Comparison of ENCODE assay signal across 1 cellular context in genomic region chr16:29862884-29863668, GRCh38.
TF ChIP-seq lines count a peak whose summit lies in the region.

CDIPT (minus strand) TSS chr16:29863226; CDS start chr16:29862857, 369 bp downstream.

TF ChIP-seq in HEK293, 187 proteins besides CTCF, POLR2A, EP300 and RAD21 (continued from another document and continues in another):
- TF ChIP-seq, protein P1, sequence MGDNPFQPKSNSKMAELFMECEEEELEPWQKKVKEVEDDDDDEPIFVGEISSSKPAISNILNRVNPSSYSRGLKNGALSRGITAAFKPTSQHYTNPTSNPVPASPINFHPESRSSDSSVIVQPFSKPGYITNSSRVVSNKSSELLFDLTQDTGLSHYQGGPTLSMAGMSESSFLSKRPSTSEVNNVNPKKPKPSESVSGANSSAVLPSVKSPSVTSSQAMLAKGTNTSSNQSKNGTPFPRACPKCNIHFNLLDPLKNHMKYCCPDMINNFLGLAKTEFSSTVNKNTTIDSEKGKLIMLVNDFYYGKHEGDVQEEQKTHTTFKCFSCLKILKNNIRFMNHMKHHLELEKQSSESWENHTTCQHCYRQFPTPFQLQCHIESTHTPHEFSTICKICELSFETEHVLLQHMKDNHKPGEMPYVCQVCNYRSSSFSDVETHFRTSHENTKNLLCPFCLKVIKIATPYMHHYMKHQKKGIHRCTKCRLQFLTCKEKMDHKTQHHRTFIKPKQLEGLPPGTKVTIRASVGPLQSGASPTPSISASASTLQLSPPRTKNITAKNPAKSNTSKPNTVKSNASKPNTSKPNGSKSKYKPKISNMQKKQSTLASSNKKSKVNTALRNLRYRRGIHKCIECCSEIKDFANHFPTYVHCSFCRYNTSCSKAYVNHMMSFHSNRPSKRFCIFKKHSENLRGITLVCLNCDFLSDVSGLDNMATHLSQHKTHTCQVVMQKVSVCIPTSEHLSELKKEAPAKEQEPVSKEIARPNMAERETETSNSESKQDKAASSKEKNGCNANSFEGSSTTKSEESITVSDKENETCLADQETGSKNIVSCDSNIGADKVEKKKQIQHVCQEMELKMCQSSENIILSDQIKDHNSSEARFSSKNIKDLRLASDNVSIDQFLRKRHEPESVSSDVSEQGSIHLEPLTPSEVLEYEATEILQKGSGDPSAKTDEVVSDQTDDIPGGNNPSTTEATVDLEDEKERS (tag by site-specific recombination; IDR thresholded peaks at IDR 0.05), result no peak
- TF ChIP-seq OVOL3 (tag by site-specific recombination; IDR thresholded peaks at IDR 0.05) (no peak), YY1 (tag by site-specific recombination; IDR thresholded peaks at IDR 0.05) (peak; percentile 67; the same call in 1 of the 2 replicates), ZNF513 (tag by site-specific recombination; IDR thresholded peaks at IDR 0.05) (0 out of 2 replicates have a peak, but pooled peaks have one; percentile 1), HOXC10 (CRISPR knock-in tag; IDR thresholded peaks at IDR 0.05) (no peak), ZNF266 (tag by site-specific recombination; IDR thresholded peaks at IDR 0.05; ENCODE audit: low read depth) (no peak), ZNF530 (tag by site-specific recombination; IDR thresholded peaks at IDR 0.05; ENCODE audit: low read depth) (no peak), ZXDB (tag by site-specific recombination; IDR thresholded peaks at IDR 0.05) (peak; percentile 91), MZF1 (tag by site-specific recombination; IDR thresholded peaks at IDR 0.05; ENCODE audit: borderline replicate concordance) (no peak), AEBP2 (tag by site-specific recombination; IDR thresholded peaks at IDR 0.05; ENCODE audit: borderline replicate concordance) (no peak), ZNF121 (tag by site-specific recombination; IDR thresholded peaks at IDR 0.05) (no peak), ZNF335 (tag by site-specific recombination; conservative IDR thresholded peaks at IDR 0.05) (peak; percentile 49), ZBTB21 (tag by site-specific recombination; IDR thresholded peaks at IDR 0.05) (peak; percentile 90), ZNF654 (tag by site-specific recombination; IDR thresholded peaks at IDR 0.05; ENCODE audit: low read depth) (no peak; the same call in 1 of the 2 replicates), SALL2 (tag by site-specific recombination; IDR thresholded peaks at IDR 0.05; ENCODE audit: borderline replicate concordance) (peak; percentile 66; the same call in 1 of the 2 replicates), KLF17 (tag by site-specific recombination; IDR thresholded peaks at IDR 0.05) (peak; percentile 96), ZNF514 (tag by site-specific recombination; IDR thresholded peaks at IDR 0.05) (no peak), SETDB1 (IDR thresholded peaks at IDR 0.05; ENCODE audit: insufficient read length, low read length) (peak; percentile 64), ZNF624 (tag by site-specific recombination; IDR thresholded peaks at IDR 0.05) (no peak), KLF16 (tag by site-specific recombination; IDR thresholded peaks at IDR 0.05) (peak; percentile 98), SCRT1 (tag by site-specific recombination; IDR thresholded peaks at IDR 0.05; ENCODE audit: borderline replicate concordance) (peak; percentile 21; the same call in 1 of the 2 replicates), GLIS1 (tag by site-specific recombination; IDR thresholded peaks at IDR 0.05) (peak; percentile 61; the same call in 1 of the 2 replicates), ZNF776 (tag by site-specific recombination; IDR thresholded peaks at IDR 0.05; ENCODE audit: borderline replicate concordance) (no peak), ZNF302 (tag by site-specific recombination; IDR thresholded peaks at IDR 0.05; ENCODE audit: low read depth) (no peak), TCF7L2 (IDR thresholded peaks at IDR 0.05; ENCODE audit: borderline replicate concordance, low read depth, low read length) (peak; percentile 75), PRDM1 (tag by site-specific recombination; IDR thresholded peaks at IDR 0.05) (peak; percentile 87), ZNF830 (tag by site-specific recombination; IDR thresholded peaks at IDR 0.05; ENCODE audit: low read depth) (no peak), SP3 (tag by site-specific recombination; IDR thresholded peaks at IDR 0.05) (peak; percentile 98)
- TF ChIP-seq, protein P2, sequence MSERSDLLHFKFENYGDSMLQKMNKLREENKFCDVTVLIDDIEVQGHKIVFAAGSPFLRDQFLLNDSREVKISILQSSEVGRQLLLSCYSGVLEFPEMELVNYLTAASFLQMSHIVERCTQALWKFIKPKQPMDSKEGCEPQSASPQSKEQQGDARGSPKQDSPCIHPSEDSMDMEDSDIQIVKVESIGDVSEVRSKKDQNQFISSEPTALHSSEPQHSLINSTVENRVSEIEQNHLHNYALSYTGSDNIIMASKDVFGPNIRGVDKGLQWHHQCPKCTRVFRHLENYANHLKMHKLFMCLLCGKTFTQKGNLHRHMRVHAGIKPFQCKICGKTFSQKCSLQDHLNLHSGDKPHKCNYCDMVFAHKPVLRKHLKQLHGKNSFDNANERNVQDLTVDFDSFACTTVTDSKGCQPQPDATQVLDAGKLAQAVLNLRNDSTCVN (tag by site-specific recombination; optimal IDR thresholded peaks at IDR 0.05), result peak; percentile 93
- TF ChIP-seq, protein P3, sequence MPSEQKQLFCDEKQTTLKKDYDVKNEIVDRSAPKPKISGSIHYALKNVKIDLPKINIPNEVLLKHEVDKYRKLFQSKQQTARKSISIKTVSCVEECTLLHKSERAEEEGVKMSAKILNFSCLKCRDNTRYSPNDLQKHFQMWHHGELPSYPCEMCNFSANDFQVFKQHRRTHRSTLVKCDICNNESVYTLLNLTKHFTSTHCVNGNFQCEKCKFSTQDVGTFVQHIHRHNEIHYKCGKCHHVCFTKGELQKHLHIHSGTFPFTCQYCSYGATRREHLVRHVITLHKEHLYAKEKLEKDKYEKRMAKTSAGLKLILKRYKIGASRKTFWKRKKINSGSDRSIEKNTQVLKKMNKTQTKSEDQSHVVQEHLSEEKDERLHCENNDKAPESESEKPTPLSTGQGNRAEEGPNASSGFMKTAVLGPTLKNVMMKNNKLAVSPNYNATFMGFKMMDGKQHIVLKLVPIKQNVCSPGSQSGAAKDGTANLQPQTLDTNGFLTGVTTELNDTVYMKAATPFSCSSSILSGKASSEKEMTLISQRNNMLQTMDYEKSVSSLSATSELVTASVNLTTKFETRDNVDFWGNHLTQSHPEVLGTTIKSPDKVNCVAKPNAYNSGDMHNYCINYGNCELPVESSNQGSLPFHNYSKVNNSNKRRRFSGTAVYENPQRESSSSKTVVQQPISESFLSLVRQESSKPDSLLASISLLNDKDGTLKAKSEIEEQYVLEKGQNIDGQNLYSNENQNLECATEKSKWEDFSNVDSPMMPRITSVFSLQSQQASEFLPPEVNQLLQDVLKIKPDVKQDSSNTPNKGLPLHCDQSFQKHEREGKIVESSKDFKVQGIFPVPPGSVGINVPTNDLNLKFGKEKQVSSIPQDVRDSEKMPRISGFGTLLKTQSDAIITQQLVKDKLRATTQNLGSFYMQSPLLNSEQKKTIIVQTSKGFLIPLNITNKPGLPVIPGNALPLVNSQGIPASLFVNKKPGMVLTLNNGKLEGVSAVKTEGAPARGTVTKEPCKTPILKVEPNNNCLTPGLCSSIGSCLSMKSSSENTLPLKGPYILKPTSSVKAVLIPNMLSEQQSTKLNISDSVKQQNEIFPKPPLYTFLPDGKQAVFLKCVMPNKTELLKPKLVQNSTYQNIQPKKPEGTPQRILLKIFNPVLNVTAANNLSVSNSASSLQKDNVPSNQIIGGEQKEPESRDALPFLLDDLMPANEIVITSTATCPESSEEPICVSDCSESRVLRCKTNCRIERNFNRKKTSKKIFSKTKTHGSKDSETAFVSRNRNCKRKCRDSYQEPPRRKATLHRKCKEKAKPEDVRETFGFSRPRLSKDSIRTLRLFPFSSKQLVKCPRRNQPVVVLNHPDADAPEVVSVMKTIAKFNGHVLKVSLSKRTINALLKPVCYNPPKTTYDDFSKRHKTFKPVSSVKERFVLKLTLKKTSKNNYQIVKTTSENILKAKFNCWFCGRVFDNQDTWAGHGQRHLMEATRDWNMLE (tag by site-specific recombination; conservative IDR thresholded peaks at IDR 0.05; ENCODE audit: low read depth), result peak; percentile 50
- TF ChIP-seq, protein P4, sequence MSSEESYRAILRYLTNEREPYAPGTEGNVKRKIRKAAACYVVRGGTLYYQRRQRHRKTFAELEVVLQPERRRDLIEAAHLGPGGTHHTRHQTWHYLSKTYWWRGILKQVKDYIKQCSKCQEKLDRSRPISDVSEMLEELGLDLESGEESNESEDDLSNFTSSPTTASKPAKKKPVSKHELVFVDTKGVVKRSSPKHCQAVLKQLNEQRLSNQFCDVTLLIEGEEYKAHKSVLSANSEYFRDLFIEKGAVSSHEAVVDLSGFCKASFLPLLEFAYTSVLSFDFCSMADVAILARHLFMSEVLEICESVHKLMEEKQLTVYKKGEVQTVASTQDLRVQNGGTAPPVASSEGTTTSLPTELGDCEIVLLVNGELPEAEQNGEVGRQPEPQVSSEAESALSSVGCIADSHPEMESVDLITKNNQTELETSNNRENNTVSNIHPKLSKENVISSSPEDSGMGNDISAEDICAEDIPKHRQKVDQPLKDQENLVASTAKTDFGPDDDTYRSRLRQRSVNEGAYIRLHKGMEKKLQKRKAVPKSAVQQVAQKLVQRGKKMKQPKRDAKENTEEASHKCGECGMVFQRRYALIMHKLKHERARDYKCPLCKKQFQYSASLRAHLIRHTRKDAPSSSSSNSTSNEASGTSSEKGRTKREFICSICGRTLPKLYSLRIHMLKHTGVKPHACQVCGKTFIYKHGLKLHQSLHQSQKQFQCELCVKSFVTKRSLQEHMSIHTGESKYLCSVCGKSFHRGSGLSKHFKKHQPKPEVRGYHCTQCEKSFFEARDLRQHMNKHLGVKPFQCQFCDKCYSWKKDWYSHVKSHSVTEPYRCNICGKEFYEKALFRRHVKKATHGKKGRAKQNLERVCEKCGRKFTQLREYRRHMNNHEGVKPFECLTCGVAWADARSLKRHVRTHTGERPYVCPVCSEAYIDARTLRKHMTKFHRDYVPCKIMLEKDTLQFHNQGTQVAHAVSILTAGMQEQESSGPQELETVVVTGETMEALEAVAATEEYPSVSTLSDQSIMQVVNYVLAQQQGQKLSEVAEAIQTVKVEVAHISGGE (tag by site-specific recombination; conservative IDR thresholded peaks at IDR 0.05; ENCODE audit: low read depth), result peak; percentile 40
- TF ChIP-seq, protein P5, sequence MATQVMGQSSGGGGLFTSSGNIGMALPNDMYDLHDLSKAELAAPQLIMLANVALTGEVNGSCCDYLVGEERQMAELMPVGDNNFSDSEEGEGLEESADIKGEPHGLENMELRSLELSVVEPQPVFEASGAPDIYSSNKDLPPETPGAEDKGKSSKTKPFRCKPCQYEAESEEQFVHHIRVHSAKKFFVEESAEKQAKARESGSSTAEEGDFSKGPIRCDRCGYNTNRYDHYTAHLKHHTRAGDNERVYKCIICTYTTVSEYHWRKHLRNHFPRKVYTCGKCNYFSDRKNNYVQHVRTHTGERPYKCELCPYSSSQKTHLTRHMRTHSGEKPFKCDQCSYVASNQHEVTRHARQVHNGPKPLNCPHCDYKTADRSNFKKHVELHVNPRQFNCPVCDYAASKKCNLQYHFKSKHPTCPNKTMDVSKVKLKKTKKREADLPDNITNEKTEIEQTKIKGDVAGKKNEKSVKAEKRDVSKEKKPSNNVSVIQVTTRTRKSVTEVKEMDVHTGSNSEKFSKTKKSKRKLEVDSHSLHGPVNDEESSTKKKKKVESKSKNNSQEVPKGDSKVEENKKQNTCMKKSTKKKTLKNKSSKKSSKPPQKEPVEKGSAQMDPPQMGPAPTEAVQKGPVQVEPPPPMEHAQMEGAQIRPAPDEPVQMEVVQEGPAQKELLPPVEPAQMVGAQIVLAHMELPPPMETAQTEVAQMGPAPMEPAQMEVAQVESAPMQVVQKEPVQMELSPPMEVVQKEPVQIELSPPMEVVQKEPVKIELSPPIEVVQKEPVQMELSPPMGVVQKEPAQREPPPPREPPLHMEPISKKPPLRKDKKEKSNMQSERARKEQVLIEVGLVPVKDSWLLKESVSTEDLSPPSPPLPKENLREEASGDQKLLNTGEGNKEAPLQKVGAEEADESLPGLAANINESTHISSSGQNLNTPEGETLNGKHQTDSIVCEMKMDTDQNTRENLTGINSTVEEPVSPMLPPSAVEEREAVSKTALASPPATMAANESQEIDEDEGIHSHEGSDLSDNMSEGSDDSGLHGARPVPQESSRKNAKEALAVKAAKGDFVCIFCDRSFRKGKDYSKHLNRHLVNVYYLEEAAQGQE (tag by site-specific recombination; IDR thresholded peaks at IDR 0.05), result peak; percentile 38
